ENCODE assay signal across 1 cellular context in the genomic region with DNA sequence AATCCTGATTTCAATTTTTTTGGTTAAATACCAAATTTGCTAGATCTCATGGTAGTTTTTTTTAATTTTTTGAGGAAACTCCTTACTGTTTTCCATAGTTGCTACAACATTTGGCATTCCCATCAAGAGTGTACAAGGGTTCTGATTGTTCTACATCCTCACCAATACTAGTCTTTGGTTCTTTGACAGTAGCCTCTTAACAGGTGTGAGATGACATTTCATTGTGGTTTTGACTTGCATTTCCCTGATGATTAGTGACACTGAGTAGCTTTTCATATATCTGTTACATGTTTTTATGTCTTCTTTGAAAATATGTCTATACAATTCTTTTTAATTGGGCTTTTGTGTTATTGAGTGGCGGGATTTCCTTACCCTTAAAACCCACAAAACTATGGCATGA.
TF ChIP-seq lines count a peak whose summit lies in the region.

No MANE protein-coding gene starts in this region.

TF ChIP-seq in HepG2, 621 proteins besides CTCF, POLR2A, EP300 and RAD21:
- no peak for TF ChIP-seq TERF1 (CRISPR knock-in tag; IDR thresholded peaks at IDR 0.05)
